In the genomic region with DNA sequence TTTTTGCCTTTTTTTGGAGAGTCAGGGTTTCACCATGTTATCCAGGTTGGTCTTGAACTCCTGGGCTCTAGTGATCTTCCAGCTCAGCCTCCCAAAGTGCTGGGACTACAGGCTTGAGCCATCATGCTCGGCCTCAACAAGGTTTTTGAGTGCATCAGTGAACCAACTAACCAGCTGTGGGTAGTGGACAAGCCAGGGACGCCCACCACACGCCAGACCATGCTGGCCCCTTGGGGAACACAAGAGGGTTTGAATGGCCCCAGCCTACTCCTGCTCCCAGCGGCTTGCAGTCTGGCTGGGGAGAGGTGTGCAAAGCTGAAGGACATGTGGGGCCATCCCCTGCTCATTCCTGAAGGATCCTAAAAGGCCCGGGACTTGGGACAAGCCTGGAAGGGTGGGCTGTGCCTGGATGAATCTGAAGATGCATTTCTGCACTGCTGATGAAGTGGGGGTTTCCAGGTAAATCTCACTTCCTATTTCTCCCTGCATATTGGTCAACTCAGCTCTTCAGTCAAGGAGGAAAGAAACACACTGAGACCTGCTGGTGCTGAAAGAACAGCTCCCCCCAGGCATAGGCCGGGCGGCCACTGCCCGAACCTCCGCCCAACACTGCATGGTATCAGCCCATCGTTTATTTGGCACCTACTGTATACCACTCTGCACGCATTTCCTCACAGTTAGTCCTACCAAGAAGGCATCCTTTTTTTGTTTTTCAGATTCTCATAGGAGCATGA, we compare ENCODE assay signal across 11 cellular contexts. TPM values are rescaled to one million over a fixed set of nuclear protein-coding genes. Genes with fewer than 3 reads are reported as not detected.
A peak's percentile ranks its signal among the peaks of the same experiment; 100 is the strongest.
DNase-seq lines count a peak whose midpoint lies in the region; ATAC-seq and TF ChIP-seq lines count a peak whose summit lies in the region.
"Had no signal": no experiment of that assay in that cellular context is flagged by ENCODE, and none has a peak within 500 bp of the region (broad histone marks: within the 10 kb centered on the region; RNA-seq: fewer than 3 reads in every experiment).

No MANE protein-coding gene starts in this region.

- peaks cover 8% of the 10 kb centered on the region for H3K9me3 Mint-ChIP-seq in neural progenitor cell

- H3K27ac ChIP-seq in neural progenitor cell: no peak overlapping the region
- H3K27ac ChIP-seq: thoracic aorta had no signal

- H3K4me1 ChIP-seq in adipocyte (ENCODE audit: control insufficient read depth, insufficient read depth, low read length) (no peaks in the 10 kb centered on the region), neural progenitor cell (no peaks in the 10 kb centered on the region)

- H3K79me2 ChIP-seq in neural progenitor cell (ENCODE audit: low read depth): no peaks in the 10 kb centered on the region

- no peaks in the 10 kb centered on the region for H4K20me1 ChIP-seq in neural progenitor cell (ENCODE audit: low read depth)

- DNase-seq in adipocyte (ENCODE audit: low read depth) (peak; percentile 39), neural progenitor cell (ENCODE audit: low spot score) (peak; percentile 65), NCI-H524 treated with DMSO at 0.1 percent for 48 hours (lab: John Stamatoyannopoulos, UW) (no peak), hepatic stellate cell (ENCODE audit: low spot score) (no peak), DMS 273 treated with DMSO at 0.1 percent for 48 hours (lab: John Stamatoyannopoulos, UW) (no peak)
- DNase-seq: cerebellar nuclear complex had no signal

- H2AFZ ChIP-seq in neural progenitor cell (replicated peaks): no peak overlapping the region

- no peak overlapping the region for H3K4me3 Mint-ChIP-seq in neural progenitor cell

- H3K9me3 ChIP-seq in adipocyte (ENCODE audit: control insufficient read depth, low read length): no peaks in the 10 kb centered on the region
- no peaks in the 10 kb centered on the region for H3K9me3 ChIP-seq in neural progenitor cell (ENCODE audit: low read depth)
- H3K9me3 ChIP-seq: thoracic aorta had no signal

- peak; percentile 48 for ATAC-seq in GM18867 (IDR thresholded peaks at IDR 0.05; ENCODE audit: unreplicated experiment)
- ATAC-seq in HG03432 (IDR thresholded peaks at IDR 0.05; ENCODE audit: unreplicated experiment): peak; percentile 65
- ATAC-seq in HG02623 (IDR thresholded peaks at IDR 0.05; ENCODE audit: unreplicated experiment): no peak

- H3K36me3 ChIP-seq in adipocyte (ENCODE audit: control insufficient read depth, insufficient read depth, low read length, severe bottlenecking) (no peaks in the 10 kb centered on the region), neural progenitor cell (no peaks in the 10 kb centered on the region)
- H3K36me3 ChIP-seq: thoracic aorta had no signal

- H3K27ac Mint-ChIP-seq in neural progenitor cell: peak overlapping the region; percentile 69

- H3K27me3 Mint-ChIP-seq in neural progenitor cell (ENCODE audit: insufficient read depth, low read depth): peaks cover 24% of the 10 kb centered on the region

- no peaks in the 10 kb centered on the region for H3K36me3 Mint-ChIP-seq in neural progenitor cell

- H3K27me3 ChIP-seq in adipocyte (replicated peaks; ENCODE audit: control insufficient read depth, insufficient read depth, low read length): peaks cover 9% of the 10 kb centered on the region
- H3K27me3 ChIP-seq in neural progenitor cell: peaks cover 24% of the 10 kb centered on the region

- no peak for TF ChIP-seq CTCF in neural progenitor cell (IDR thresholded peaks at IDR 0.05)

- no peak overlapping the region for H3K4me2 ChIP-seq in neural progenitor cell

- H3K9ac ChIP-seq in adipocyte (ENCODE audit: low read length) (no peak overlapping the region), neural progenitor cell (no peak overlapping the region)

- no peaks in the 10 kb centered on the region for H3F3A ChIP-seq in neural progenitor cell (ENCODE audit: low read depth)

- H3K4me1 Mint-ChIP-seq in neural progenitor cell: no peaks in the 10 kb centered on the region

- H3K4me3 ChIP-seq in adipocyte (ENCODE audit: low read length) (no peak overlapping the region), neural progenitor cell (no peak overlapping the region)
- H3K4me3 ChIP-seq: thoracic aorta had no signal

RNA-seq across cellular contexts. Expression of gene MMD2, which starts 6.9 kb away (rescaled TPM):
- total RNA-seq in neural progenitor cell (ENCODE audit: low replicate concordance): 0.28 TPM in 1 of 2 replicates, not detected in the other
- total RNA-seq: kidney epithelial cell, thoracic aorta had no signal

Comparison
In these comparisons a context has a peak if more than half of its experiments do, and no peak if none do; other contexts are left out.
1. DNase-seq: peak in adipocyte (single experiment) and neural progenitor cell (single experiment); none in NCI-H524 treated with DMSO at 0.1 percent for 48 hours (single experiment), hepatic stellate cell (single experiment) and DMS 273 treated with DMSO at 0.1 percent for 48 hours (single experiment).